In genomic region chr10:74587109-74587508, GRCh38 we compare ENCODE assay signal across 14 cellular contexts.
A peak's percentile ranks its signal among the peaks of the same experiment; 100 is the strongest.
DNase-seq lines count a peak whose midpoint lies in the region; ATAC-seq and TF ChIP-seq lines count a peak whose summit lies in the region.
"Had no signal": no experiment of that assay in that cellular context is flagged by ENCODE, and none has a peak within 500 bp of the region (broad histone marks: within the 10 kb centered on the region; RNA-seq: fewer than 3 reads in every experiment).

No MANE protein-coding gene starts in this region.

- peaks cover 61% of the 10 kb centered on the region for H3K4me1 Mint-ChIP-seq in activated B cell treated with CpG ODN at 0.5 μM for 24 hours

- H3K9me3 ChIP-seq in cardiac muscle cell (ENCODE audit: low read depth), result no peaks in the 10 kb centered on the region
- H3K9me3 ChIP-seq in right cardiac atrium (ENCODE audit: control insufficient read depth, low read length), result no peaks in the 10 kb centered on the region
- H3K9me3 ChIP-seq in liver (ENCODE audit: control insufficient read depth in 4 of 4, low read length in 3 of 4), result no peaks in the 10 kb centered on the region
- no peaks in the 10 kb centered on the region for H3K9me3 ChIP-seq in transverse colon

- H3K36me3 Mint-ChIP-seq in activated B cell treated with CpG ODN at 0.5 μM for 24 hours (ENCODE audit: low read depth), result peaks cover 17% of the 10 kb centered on the region

- intact Hi-C loops in right cardiac atrium (cut with DNase I) (loop anchor here in 1 of 4 donors (5.0 kb wide), 1 partner anchor 240 kb away; the partner anchor contains the start of gene KAT6B), activated B cell treated with CpG ODN at 0.5 μM for 24 hours (cut with micrococcal nuclease) (no loop called here), transverse colon (cut with DNase I; ENCODE audit: low total_unique reads) (no loop called here)

- TF ChIP-seq EP300 in transverse colon (IDR thresholded peaks at IDR 0.05; ENCODE audit: low read depth), result no peak

- peak overlapping the region; percentile 66 for H3K27ac ChIP-seq in cardiac muscle cell
- H3K27ac ChIP-seq in right cardiac atrium (ENCODE audit: low read length), result no peak overlapping the region
- H3K27ac ChIP-seq in liver (ENCODE audit: low read depth in 1 of 2, low read length in 2 of 2), result peak overlapping the region; percentile 50 to 86
- H3K27ac ChIP-seq in transverse colon, result peak overlapping the region in 3 of 4 donors; percentile 39 to 63 (median 42)

- H3K27me3 ChIP-seq in cardiac muscle cell (no peaks in the 10 kb centered on the region), right cardiac atrium (ENCODE audit: control insufficient read depth, insufficient read depth) (no peaks in the 10 kb centered on the region), liver (ENCODE audit: control insufficient read depth in 4 of 4, insufficient read depth in 4 of 4, low read length in 3 of 4) (no peaks in the 10 kb centered on the region), transverse colon (no peaks in the 10 kb centered on the region)

- H3K9ac ChIP-seq in liver (ENCODE audit: low read depth in 1 of 2, low read length in 2 of 2), result no peak overlapping the region

- H3K27ac Mint-ChIP-seq in activated B cell treated with CpG ODN at 0.5 μM for 24 hours, result peak overlapping the region; percentile 26

- WGBS in right cardiac atrium, result 82% methylated on average over 2 of the region's 2 CpGs
- 36% methylated on average over 2 of the region's 2 CpGs for WGBS in liver
- 82 to 86% methylated on average over 1 to 2 of the region's 2 CpGs for WGBS in transverse colon (ENCODE audit: low coverage in 1 of 2), 2 donors

- CTCF ChIA-PET in activated B cell treated with CpG ODN at 0.5 μM for 24 hours (lab: Charles Lee), result no interaction called here

- in situ Hi-C loops in transverse colon (cut with MboI; ENCODE audit: low pct_ligation_motif_present in 1 of 4, low pct_unique_long_range_greater_than_20kb in 1 of 4, low sequenced_read_pairs in 3 of 4), result no loop called here

- POLR2A ChIA-PET in activated B cell treated with CpG ODN at 0.5 μM for 24 hours (lab: Charles Lee), result interaction anchor here (0.5 kb wide), 1 partner anchor 124 kb away, joined by 4 read pairs; no protein-coding TSS in a partner anchor

- no peaks in the 10 kb centered on the region for H3K9me3 Mint-ChIP-seq in activated B cell treated with CpG ODN at 0.5 μM for 24 hours

- H3K4me1 ChIP-seq in cardiac muscle cell (ENCODE audit: low read depth) (peaks cover 74% of the 10 kb centered on the region), right cardiac atrium (ENCODE audit: control insufficient read depth, insufficient read depth, low read length) (no peaks in the 10 kb centered on the region), liver (ENCODE audit: control insufficient read depth in 4 of 4, insufficient read depth in 4 of 4, low read length in 3 of 4) (peaks cover 2 to 36% (median 28%) of the 10 kb centered on the region in 4 donors), transverse colon (peaks cover 7 to 56% (median 17%) of the 10 kb centered on the region in 4 donors)

- no peak for DNase-seq in cardiac muscle cell (ENCODE audit: low read depth in 1 of 2, low spot score in 1 of 2)
- DNase-seq in right cardiac atrium, result no peak
- DNase-seq in activated B cell treated with CpG ODN at 0.5 μM for 24 hours, result no peak
- DNase-seq in transverse colon, result no peak
- DNase-seq in KG1 (lab: John Stamatoyannopoulos, UW), result no peak
- DNase-seq: activated CD8-positive, alpha-beta memory T cell treated with anti-CD3 and anti-CD28 coated beads, Interleukin-2, amount 50 U/mL, for 48 hours; AML-193; effector CD4-positive, alpha-beta T cell; foreskin fibroblast; NCI-H2081 treated with DMSO at 0.1 percent for 48 hours; NCI-H82 had no signal

- H3K4me3 Mint-ChIP-seq in activated B cell treated with CpG ODN at 0.5 μM for 24 hours, result no peak overlapping the region

- H3K36me3 ChIP-seq in cardiac muscle cell (no peaks in the 10 kb centered on the region), liver (ENCODE audit: control insufficient read depth in 4 of 4, insufficient read depth in 3 of 4, low read depth in 1 of 4, low read length in 3 of 4) (no peaks in the 10 kb centered on the region), transverse colon (no peaks in the 10 kb centered on the region)

- H3K4me3 ChIP-seq in cardiac muscle cell (no peak overlapping the region), right cardiac atrium (ENCODE audit: low read length) (no peak overlapping the region), liver (ENCODE audit: low read depth in 1 of 3, low read length in 3 of 3) (no peak overlapping the region), transverse colon (no peak overlapping the region)

- TF ChIP-seq RAD21 in liver (IDR thresholded peaks at IDR 0.05), result peak; percentile 42 to 53

- ATAC-seq in right cardiac atrium (no peak), activated B cell treated with CpG ODN at 0.5 μM for 24 hours (ENCODE audit: low read depth) (no peak), GM18498 (IDR thresholded peaks at IDR 0.05; ENCODE audit: unreplicated experiment) (no peak), GM18907 (IDR thresholded peaks at IDR 0.05; ENCODE audit: unreplicated experiment) (no peak)

- H3K27me3 Mint-ChIP-seq in activated B cell treated with CpG ODN at 0.5 μM for 24 hours, result no peaks in the 10 kb centered on the region

- no peak for TF ChIP-seq CTCF in cardiac muscle cell (IDR thresholded peaks at IDR 0.05; ENCODE audit: low read depth, low read length)
- TF ChIP-seq CTCF in activated B cell treated with CpG ODN at 0.5 μM for 24 hours (IDR thresholded peaks at IDR 0.05), result no peak
- no peak for TF ChIP-seq CTCF in liver (IDR thresholded peaks at IDR 0.05; ENCODE audit: low read depth, low read length, missing input control)
- no peak for TF ChIP-seq CTCF in transverse colon (IDR thresholded peaks at IDR 0.05)

- no peak for TF ChIP-seq POLR2A in transverse colon (IDR thresholded peaks at IDR 0.05)

TF ChIP-seq in liver, 16 proteins besides CTCF, POLR2A, EP300 and RAD21:
- TF ChIP-seq ZBTB33 (IDR thresholded peaks at IDR 0.05) (peak; percentile 90), MAX (IDR thresholded peaks at IDR 0.05) (peak; percentile 84), REST (IDR thresholded peaks at IDR 0.05) (peak; percentile 72), TAF1 (conservative IDR thresholded peaks at IDR 0.05) (no peak), SP1 (IDR thresholded peaks at IDR 0.05) (peak; percentile 89), HNF4A (conservative IDR thresholded peaks at IDR 0.05) (peak; percentile 93 to 97), JUND (IDR thresholded peaks at IDR 0.05) (peak; percentile 77 to 94), HNF4G (IDR thresholded peaks at IDR 0.05) (peak; percentile 83), EGR1 (IDR thresholded peaks at IDR 0.05; ENCODE audit: low read depth in 2 of 2) (peak in 1 of 2 donors; percentile 56), FOXA1 (IDR thresholded peaks at IDR 0.05) (peak; percentile 98), FOXA2 (IDR thresholded peaks at IDR 0.05) (peak; percentile 99), GABPA (IDR thresholded peaks at IDR 0.05 in 1 of 2, conservative IDR thresholded peaks at IDR 0.05 in 1 of 2) (peak; percentile 21 to 67), RXRA (IDR thresholded peaks at IDR 0.05) (peak; percentile 76 to 93), YY1 (IDR thresholded peaks at IDR 0.05) (peak; percentile 77), ATF3 (IDR thresholded peaks at IDR 0.05) (no peak), NR2F2 (IDR thresholded peaks at IDR 0.05) (peak; percentile 27)
TF ChIP-seq in liver: peak in this region for 14.
